ENCODE assay signal across 1 cellular context in genomic region chr9:124781967-124782660, GRCh38.
TF ChIP-seq lines count a peak whose summit lies in the region.

No MANE protein-coding gene starts in this region.

TF ChIP-seq in HepG2, 621 proteins besides CTCF, POLR2A, EP300 and RAD21:
- TF ChIP-seq ZNF768 (CRISPR knock-in tag; IDR thresholded peaks at IDR 0.05) (peak; percentile 79), ZNF629 (CRISPR knock-in tag; conservative IDR thresholded peaks at IDR 0.05) (peak; percentile 65), MEIS2 (CRISPR knock-in tag; IDR thresholded peaks at IDR 0.05) (no peak)
